8 cellular contexts compared by ENCODE assay signal in the genomic region with DNA sequence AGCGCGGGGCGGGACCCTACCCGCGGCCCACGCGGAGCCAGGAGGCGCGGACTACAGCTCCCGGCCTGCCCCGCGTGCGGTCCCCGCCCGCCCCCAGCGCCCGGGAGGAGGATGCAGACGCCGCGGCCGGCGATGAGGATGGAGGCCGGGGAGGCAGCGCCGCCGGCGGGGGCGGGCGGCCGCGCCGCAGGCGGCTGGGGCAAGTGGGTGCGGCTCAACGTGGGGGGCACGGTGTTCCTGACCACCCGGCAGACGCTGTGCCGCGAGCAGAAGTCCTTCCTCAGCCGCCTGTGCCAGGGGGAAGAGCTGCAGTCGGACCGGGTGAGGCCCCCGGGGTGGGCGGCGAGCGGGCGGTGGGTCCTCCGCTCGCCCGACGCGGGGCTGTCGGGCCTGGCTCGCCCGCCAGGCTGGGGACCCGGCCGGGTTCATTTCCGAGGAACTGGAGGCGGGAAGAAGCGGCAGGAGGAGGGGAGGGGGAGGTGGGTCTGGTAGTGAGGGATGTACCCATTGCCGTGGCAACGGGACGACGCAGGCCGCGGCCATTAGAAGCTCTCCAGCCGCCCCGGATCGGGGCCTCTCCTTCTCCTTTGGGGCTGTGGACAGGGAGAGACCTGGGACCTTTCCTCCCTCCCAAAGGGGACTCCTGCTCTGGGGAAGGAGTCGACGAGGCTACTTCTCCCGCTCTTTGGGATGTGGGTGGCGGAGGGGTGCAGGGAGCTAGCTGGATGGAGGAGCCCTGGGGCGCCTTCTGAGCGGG. TPM values are rescaled to one million over a fixed set of nuclear protein-coding genes. Genes with fewer than 3 reads are reported as not detected.
DNase-seq lines count a peak whose midpoint lies in the region; ATAC-seq, FAIRE-seq and TF ChIP-seq lines count a peak whose summit lies in the region.

A gene with protein sequence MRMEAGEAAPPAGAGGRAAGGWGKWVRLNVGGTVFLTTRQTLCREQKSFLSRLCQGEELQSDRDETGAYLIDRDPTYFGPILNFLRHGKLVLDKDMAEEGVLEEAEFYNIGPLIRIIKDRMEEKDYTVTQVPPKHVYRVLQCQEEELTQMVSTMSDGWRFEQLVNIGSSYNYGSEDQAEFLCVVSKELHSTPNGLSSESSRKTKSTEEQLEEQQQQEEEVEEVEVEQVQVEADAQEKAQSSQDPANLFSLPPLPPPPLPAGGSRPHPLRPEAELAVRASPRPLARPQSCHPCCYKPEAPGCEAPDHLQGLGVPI (plus strand): TSS at position 114 of the 757 bp plus-strand sequence. CDS start 19 bp downstream, at position 133.

- H3K4me1 ChIP-seq in spleen: peaks cover 4 to 40% (median 27%) of the 10 kb centered on the region in 6 donors

- H3K36me3 ChIP-seq in MG63 (no peaks in the 10 kb centered on the region), bronchial epithelial cell (ENCODE audit: control insufficient read depth, insufficient read depth, low read length) (peaks cover 2% of the 10 kb centered on the region), spleen (peaks cover 0 to 36% (median 10%) of the 10 kb centered on the region in 6 donors)

- intact Hi-C loops in CD14-positive monocyte (cut with micrococcal nuclease) (no loop called here), spleen (cut with DNase I; ENCODE audit: low total_unique reads) (no loop called here)

- no peaks in the 10 kb centered on the region for H3K9me3 ChIP-seq in MG63
- no peaks in the 10 kb centered on the region for H3K9me3 ChIP-seq in spleen

- peak within 1 kb of the TSS; percentile 82 to 95 (median 90) for H3K27ac Mint-ChIP-seq in CD14-positive monocyte
- H3K27ac Mint-ChIP-seq in WTC11: no peak within 1 kb of the TSS

- H3K4me3 ChIP-seq in MG63 (peak within 1 kb of the TSS; percentile 55), bronchial epithelial cell (ENCODE audit: low read depth, low read length) (peak within 1 kb of the TSS; percentile 47), spleen (peak within 1 kb of the TSS; percentile 50 to 93 (median 71))

- POLR2A ChIA-PET in WTC11 (lab: Charles Lee): interaction anchor here (0.6 to 0.7 kb wide), 2 partner anchors 22 to 388 kb away, joined by 3 read pairs; no protein-coding TSS in a partner anchor

- CTCF ChIA-PET in WTC11 (lab: Charles Lee): interaction anchor here (0.6 to 2.3 kb wide), 17 partner anchors 10 to 377 kb away, joined by 3 to 13 read pairs (median 4); a partner anchor contains a TSS

- no peaks in the 10 kb centered on the region for H3K27me3 ChIP-seq in MG63
- H3K27me3 ChIP-seq in bronchial epithelial cell (ENCODE audit: control insufficient read depth, insufficient read depth, low read length): no peaks in the 10 kb centered on the region
- H3K27me3 ChIP-seq in spleen (replicated peaks in 1 of 7): peaks cover 0 to 23% (median 0%) of the 10 kb centered on the region in 7 donors

- H3K4me1 Mint-ChIP-seq in CD14-positive monocyte (peaks cover 35% of the 10 kb centered on the region), WTC11 (peaks cover 9% of the 10 kb centered on the region)

- no peaks in the 10 kb centered on the region for H3K9me3 Mint-ChIP-seq in CD14-positive monocyte
- H3K9me3 Mint-ChIP-seq in WTC11: no peaks in the 10 kb centered on the region

- DNase-seq in CD14-positive monocyte (ENCODE audit: low spot score) (no peak), MG63 (peak; percentile 80), WTC11 (ENCODE audit: low spot score) (peak; percentile 60), bronchial epithelial cell (ENCODE audit: low read depth) (peak; percentile 27), inferior parietal cortex (ENCODE audit: extremely low spot score) (peak; percentile 62), spleen (peak; percentile 94)

- no peak for FAIRE-seq in bronchial epithelial cell (lab: Jason Lieb, UNC)

- peak within 1 kb of the TSS in 4 of 8 donors; percentile 10 to 73 (median 52) for H3K27ac ChIP-seq in spleen

- no peak for TF ChIP-seq POLR2A in spleen (IDR thresholded peaks at IDR 0.05)

- WGBS in spleen, 5 donors: 5 to 12% (median 6%) methylated on average over 29 to 76 of the region's 76 CpGs

- peak within 1 kb of the TSS; percentile 75 to 81 for H3K4me3 Mint-ChIP-seq in CD14-positive monocyte
- H3K4me3 Mint-ChIP-seq in WTC11: peak within 1 kb of the TSS; percentile 74

- H3K27me3 Mint-ChIP-seq in CD14-positive monocyte (ENCODE audit: low read depth in 3 of 3) (peaks cover 1 to 13% (median 2%) of the 10 kb centered on the region in 3 donors), WTC11 (ENCODE audit: low read depth) (peaks cover 9% of the 10 kb centered on the region)

- peaks cover 26 to 27% of the 10 kb centered on the region in 2 donors for H3K36me3 Mint-ChIP-seq in CD14-positive monocyte
- H3K36me3 Mint-ChIP-seq in WTC11: peaks cover 3% of the 10 kb centered on the region; the same call in 1 of the 2 replicates

- no peak for TF ChIP-seq CTCF in CD14-positive monocyte (IDR thresholded peaks at IDR 0.05)
- no peak for TF ChIP-seq CTCF in WTC11 (IDR thresholded peaks at IDR 0.05)
- no peak for TF ChIP-seq CTCF in bronchial epithelial cell (IDR thresholded peaks at IDR 0.05; ENCODE audit: insufficient read depth, low read length, severe bottlenecking)
- TF ChIP-seq CTCF in spleen (IDR thresholded peaks at IDR 0.05 in 8 of 11, conservative IDR thresholded peaks at IDR 0.05 in 3 of 11): no peak

- ATAC-seq in GM19455 (IDR thresholded peaks at IDR 0.05; ENCODE audit: unreplicated experiment) (peak; percentile 79), WTC11 (peak; percentile 88), HG02852 (IDR thresholded peaks at IDR 0.05; ENCODE audit: unreplicated experiment) (no peak)

TF ChIP-seq in WTC11, 78 proteins besides CTCF, POLR2A, EP300 and RAD21:
- TF ChIP-seq ZNF232 (CRISPR knock-in tag; IDR thresholded peaks at IDR 0.05): 0 out of 2 replicates have a peak, but pooled peaks have one; percentile 23
- peak; percentile 59; the same call in 1 of the 2 replicates for TF ChIP-seq SP1 (CRISPR knock-in tag; conservative IDR thresholded peaks at IDR 0.05)
- TF ChIP-seq FOXP1 (CRISPR knock-in tag; IDR thresholded peaks at IDR 0.05; ENCODE audit: borderline replicate concordance): 0 out of 2 replicates have a peak, but pooled peaks have one; percentile 25
- no peak for TF ChIP-seq NR2C2 (CRISPR knock-in tag; IDR thresholded peaks at IDR 0.05)
- TF ChIP-seq, protein P1, sequence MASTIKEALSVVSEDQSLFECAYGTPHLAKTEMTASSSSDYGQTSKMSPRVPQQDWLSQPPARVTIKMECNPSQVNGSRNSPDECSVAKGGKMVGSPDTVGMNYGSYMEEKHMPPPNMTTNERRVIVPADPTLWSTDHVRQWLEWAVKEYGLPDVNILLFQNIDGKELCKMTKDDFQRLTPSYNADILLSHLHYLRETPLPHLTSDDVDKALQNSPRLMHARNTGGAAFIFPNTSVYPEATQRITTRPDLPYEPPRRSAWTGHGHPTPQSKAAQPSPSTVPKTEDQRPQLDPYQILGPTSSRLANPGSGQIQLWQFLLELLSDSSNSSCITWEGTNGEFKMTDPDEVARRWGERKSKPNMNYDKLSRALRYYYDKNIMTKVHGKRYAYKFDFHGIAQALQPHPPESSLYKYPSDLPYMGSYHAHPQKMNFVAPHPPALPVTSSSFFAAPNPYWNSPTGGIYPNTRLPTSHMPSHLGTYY (CRISPR knock-in tag; IDR thresholded peaks at IDR 0.05): no peak
- TF ChIP-seq KAT7 (CRISPR knock-in tag; IDR thresholded peaks at IDR 0.05; ENCODE audit: borderline replicate concordance): no peak
- TF ChIP-seq, protein P2, sequence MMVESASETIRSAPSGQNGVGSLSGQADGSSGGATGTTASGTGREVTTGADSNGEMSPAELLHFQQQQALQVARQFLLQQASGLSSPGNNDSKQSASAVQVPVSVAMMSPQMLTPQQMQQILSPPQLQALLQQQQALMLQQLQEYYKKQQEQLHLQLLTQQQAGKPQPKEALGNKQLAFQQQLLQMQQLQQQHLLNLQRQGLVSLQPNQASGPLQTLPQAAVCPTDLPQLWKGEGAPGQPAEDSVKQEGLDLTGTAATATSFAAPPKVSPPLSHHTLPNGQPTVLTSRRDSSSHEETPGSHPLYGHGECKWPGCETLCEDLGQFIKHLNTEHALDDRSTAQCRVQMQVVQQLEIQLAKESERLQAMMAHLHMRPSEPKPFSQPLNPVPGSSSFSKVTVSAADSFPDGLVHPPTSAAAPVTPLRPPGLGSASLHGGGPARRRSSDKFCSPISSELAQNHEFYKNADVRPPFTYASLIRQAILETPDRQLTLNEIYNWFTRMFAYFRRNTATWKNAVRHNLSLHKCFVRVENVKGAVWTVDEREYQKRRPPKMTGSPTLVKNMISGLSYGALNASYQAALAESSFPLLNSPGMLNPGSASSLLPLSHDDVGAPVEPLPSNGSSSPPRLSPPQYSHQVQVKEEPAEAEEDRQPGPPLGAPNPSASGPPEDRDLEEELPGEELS (CRISPR knock-in tag; IDR thresholded peaks at IDR 0.05): peak; percentile 66; the same call in 1 of the 2 replicates

RNA-seq across cellular contexts. Expression of the gene that starts here (rescaled TPM):
- polyA plus RNA-seq in CD14-positive monocyte (1 to 10 TPM; 8.4 to 9.0 TPM), spleen (10 to 100 TPM; 10.7 to 27.5 (median 13.0) TPM)
- 7.6 and 29.1 TPM in 2 replicates for total RNA-seq in MG63 (2014; rRNA removed; shearing (Covaris generic); ENCODE audit: low replicate concordance)
- total RNA-seq in WTC11 (2021) (29.4 to 36.3 TPM (median 31.5 TPM) in 3 replicates), bronchial epithelial cell (7.4 and 22.3 TPM in 2 replicates), spleen (10 to 100 TPM; 13.5 to 21.5 (median 17.9) TPM)
